Comparison of ENCODE assay signal across 11 cellular contexts in the genomic region with DNA sequence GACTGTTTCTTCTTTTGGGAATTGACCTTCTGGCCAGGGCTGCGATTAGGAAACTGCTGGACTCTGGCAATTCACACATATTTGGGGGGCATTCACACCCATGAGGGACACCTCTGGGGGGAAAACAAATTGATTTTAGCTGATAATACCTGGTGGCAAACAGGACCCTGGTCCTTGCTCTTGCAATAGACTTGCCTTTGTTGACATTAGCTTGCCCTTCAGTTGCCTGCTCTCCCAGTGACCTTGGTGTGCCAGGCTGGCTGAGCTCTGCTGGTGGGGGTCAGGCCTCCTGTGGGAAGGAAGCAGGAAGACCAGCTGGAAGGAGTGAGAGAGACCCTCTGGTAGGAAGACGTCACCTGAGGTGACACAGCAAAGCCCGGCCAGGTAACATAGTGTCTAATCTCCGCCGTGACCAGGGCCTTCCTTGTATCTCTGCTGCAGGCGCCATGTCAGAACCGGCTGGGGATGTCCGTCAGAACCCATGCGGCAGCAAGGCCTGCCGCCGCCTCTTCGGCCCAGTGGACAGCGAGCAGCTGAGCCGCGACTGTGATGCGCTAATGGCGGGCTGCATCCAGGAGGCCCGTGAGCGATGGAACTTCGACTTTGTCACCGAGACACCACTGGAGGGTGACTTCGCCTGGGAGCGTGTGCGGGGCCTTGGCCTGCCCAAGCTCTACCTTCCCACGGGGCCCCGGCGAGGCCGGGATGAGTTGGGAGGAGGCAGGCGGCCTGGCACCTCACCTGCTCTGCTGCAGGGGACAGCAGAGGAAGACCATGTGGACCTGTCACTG. TPM values are rescaled to one million over a fixed set of nuclear protein-coding genes. Genes with fewer than 3 reads are reported as not detected.
DNase-seq lines count a peak whose midpoint lies in the region; ATAC-seq and TF ChIP-seq lines count a peak whose summit lies in the region.
"Had no signal": no experiment of that assay in that cellular context is flagged by ENCODE, and none has a peak within 500 bp of the region (broad histone marks: within the 10 kb centered on the region; RNA-seq: fewer than 3 reads in every experiment).

No MANE protein-coding gene starts in this region.

- H3K36me3 Mint-ChIP-seq in stimulated activated naive CD8-positive, alpha-beta T cell treated with anti-CD3 and anti-CD28 coated beads, Interleukin-15, Interleukin-2, amounts not matched to agents 100 ng/mL and 50 ng/mL, for 24 hours (ENCODE audit: low read depth), result peaks cover 36% of the 10 kb centered on the region
- peaks cover 37% of the 10 kb centered on the region for H3K36me3 Mint-ChIP-seq in WTC11

- no peak for ATAC-seq in stimulated activated naive CD8-positive, alpha-beta T cell treated with anti-CD3 and anti-CD28 coated beads, Interleukin-15, Interleukin-2, amounts not matched to agents 100 U/mL and 50 U/mL, for 24 hours
- ATAC-seq in WTC11, result no peak
- ATAC-seq in GM19455 (IDR thresholded peaks at IDR 0.05; ENCODE audit: unreplicated experiment), result no peak
- no peak for ATAC-seq in HG03108 (IDR thresholded peaks at IDR 0.05; ENCODE audit: unreplicated experiment)

- POLR2A ChIA-PET in WTC11 (lab: Charles Lee), result no interaction called here

- H3K9me3 Mint-ChIP-seq in stimulated activated naive CD8-positive, alpha-beta T cell treated with anti-CD3 and anti-CD28 coated beads, Interleukin-15, Interleukin-2, amounts not matched to agents 100 ng/mL and 50 ng/mL, for 24 hours, result no peaks in the 10 kb centered on the region
- no peaks in the 10 kb centered on the region for H3K9me3 Mint-ChIP-seq in WTC11

- H3K27ac Mint-ChIP-seq in stimulated activated naive CD8-positive, alpha-beta T cell treated with anti-CD3 and anti-CD28 coated beads, Interleukin-15, Interleukin-2, amounts not matched to agents 100 ng/mL and 50 ng/mL, for 24 hours, result peak overlapping the region; percentile 87
- H3K27ac Mint-ChIP-seq in WTC11, result 0 out of 2 replicates have a peak overlapping the region, but pooled peaks have one; percentile 60

- no peak for DNase-seq in stimulated activated naive CD8-positive, alpha-beta T cell treated with anti-CD3 and anti-CD28 coated beads, Interleukin-15, Interleukin-2, amounts not matched to agents 100 U/mL and 50 U/mL, for 24 hours
- DNase-seq in WTC11 (ENCODE audit: low spot score) (no peak), NCI-H446 (lab: John Stamatoyannopoulos, UW) (no peak), hypothalamus (lab: John Stamatoyannopoulos, UW) (no peak)
- DNase-seq: activated T-cell treated with anti-CD3 and anti-CD28 coated beads for 4 hours; NCI-H446 treated with DMSO at 0.1 percent for 48 hours; stimulated activated CD4-positive, alpha-beta T cell treated with anti-CD3 and anti-CD28 coated beads, Interleukin-1b, Interleukin-23, amount 100 ng/mL, for 48 hours had no signal

- H3K4me3 Mint-ChIP-seq in stimulated activated naive CD8-positive, alpha-beta T cell treated with anti-CD3 and anti-CD28 coated beads, Interleukin-15, Interleukin-2, amounts not matched to agents 100 ng/mL and 50 ng/mL, for 24 hours, result no peak overlapping the region
- no peak overlapping the region for H3K4me3 Mint-ChIP-seq in WTC11

- no peaks in the 10 kb centered on the region for H3K27me3 Mint-ChIP-seq in stimulated activated naive CD8-positive, alpha-beta T cell treated with anti-CD3 and anti-CD28 coated beads, Interleukin-15, Interleukin-2, amounts not matched to agents 100 ng/mL and 50 ng/mL, for 24 hours
- H3K27me3 Mint-ChIP-seq in WTC11 (ENCODE audit: low read depth), result peaks cover 21% of the 10 kb centered on the region

- H3K4me1 ChIP-seq in liver (ENCODE audit: control insufficient read depth in 4 of 4, insufficient read depth in 4 of 4, low read length in 3 of 4), result peaks cover 14 to 42% (median 29%) of the 10 kb centered on the region in 4 donors

- no peak overlapping the region for H3K4me3 ChIP-seq in liver (ENCODE audit: low read depth in 1 of 3, low read length in 3 of 3)

- CTCF ChIA-PET in WTC11 (lab: Charles Lee), result no interaction called here

- H3K9me3 ChIP-seq in liver (ENCODE audit: control insufficient read depth in 4 of 4, low read length in 3 of 4), result no peaks in the 10 kb centered on the region

- WGBS in liver, result 89% methylated on average over 29 of the region's 29 CpGs

- no peak for TF ChIP-seq CTCF in WTC11 (IDR thresholded peaks at IDR 0.05)
- TF ChIP-seq CTCF in liver (IDR thresholded peaks at IDR 0.05; ENCODE audit: low read depth, low read length, missing input control), result no peak

- no peak overlapping the region for H3K27ac ChIP-seq in liver (ENCODE audit: low read depth in 1 of 2, low read length in 2 of 2)

- H3K9ac ChIP-seq in liver (ENCODE audit: low read depth in 1 of 2, low read length in 2 of 2), result no peak overlapping the region

- H3K27me3 ChIP-seq in liver (ENCODE audit: control insufficient read depth in 4 of 4, insufficient read depth in 4 of 4, low read length in 3 of 4), result no peaks in the 10 kb centered on the region

- H3K4me1 Mint-ChIP-seq in stimulated activated naive CD8-positive, alpha-beta T cell treated with anti-CD3 and anti-CD28 coated beads, Interleukin-15, Interleukin-2, amounts not matched to agents 100 ng/mL and 50 ng/mL, for 24 hours (ENCODE audit: low read depth), result peaks cover 50% of the 10 kb centered on the region
- H3K4me1 Mint-ChIP-seq in WTC11, result peaks cover 23% of the 10 kb centered on the region

- peak; percentile 14 to 36 for TF ChIP-seq RAD21 in liver (IDR thresholded peaks at IDR 0.05)

- peaks cover 14 to 31% (median 22%) of the 10 kb centered on the region in 4 donors for H3K36me3 ChIP-seq in liver (ENCODE audit: control insufficient read depth in 4 of 4, insufficient read depth in 3 of 4, low read depth in 1 of 4, low read length in 3 of 4)

TF ChIP-seq in WTC11, 78 proteins besides CTCF, POLR2A, EP300 and RAD21 (continues in another document):
- peak; percentile 71 for TF ChIP-seq GABPB1 (CRISPR knock-in tag; IDR thresholded peaks at IDR 0.05)
- TF ChIP-seq, protein P1, sequence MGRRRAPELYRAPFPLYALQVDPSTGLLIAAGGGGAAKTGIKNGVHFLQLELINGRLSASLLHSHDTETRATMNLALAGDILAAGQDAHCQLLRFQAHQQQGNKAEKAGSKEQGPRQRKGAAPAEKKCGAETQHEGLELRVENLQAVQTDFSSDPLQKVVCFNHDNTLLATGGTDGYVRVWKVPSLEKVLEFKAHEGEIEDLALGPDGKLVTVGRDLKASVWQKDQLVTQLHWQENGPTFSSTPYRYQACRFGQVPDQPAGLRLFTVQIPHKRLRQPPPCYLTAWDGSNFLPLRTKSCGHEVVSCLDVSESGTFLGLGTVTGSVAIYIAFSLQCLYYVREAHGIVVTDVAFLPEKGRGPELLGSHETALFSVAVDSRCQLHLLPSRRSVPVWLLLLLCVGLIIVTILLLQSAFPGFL (CRISPR knock-in tag; IDR thresholded peaks at IDR 0.05; ENCODE audit: borderline replicate concordance), result peak; percentile 64; the same call in 1 of the 2 replicates
- TF ChIP-seq, protein P2, sequence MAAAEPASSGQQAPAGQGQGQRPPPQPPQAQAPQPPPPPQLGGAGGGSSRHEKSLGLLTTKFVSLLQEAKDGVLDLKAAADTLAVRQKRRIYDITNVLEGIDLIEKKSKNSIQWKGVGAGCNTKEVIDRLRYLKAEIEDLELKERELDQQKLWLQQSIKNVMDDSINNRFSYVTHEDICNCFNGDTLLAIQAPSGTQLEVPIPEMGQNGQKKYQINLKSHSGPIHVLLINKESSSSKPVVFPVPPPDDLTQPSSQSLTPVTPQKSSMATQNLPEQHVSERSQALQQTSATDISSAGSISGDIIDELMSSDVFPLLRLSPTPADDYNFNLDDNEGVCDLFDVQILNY (CRISPR knock-in tag; IDR thresholded peaks at IDR 0.05), result no peak
- 0 out of 2 replicates have a peak, but pooled peaks have one; percentile 45 for TF ChIP-seq ZNF317 (CRISPR knock-in tag; IDR thresholded peaks at IDR 0.05; ENCODE audit: borderline replicate concordance, low read depth)
- no peak for TF ChIP-seq SOX15 (CRISPR knock-in tag; IDR thresholded peaks at IDR 0.05)
- TF ChIP-seq IRF2 (CRISPR knock-in tag; IDR thresholded peaks at IDR 0.05; ENCODE audit: borderline replicate concordance, low read depth), result no peak

TF ChIP-seq in liver, 16 proteins besides CTCF, POLR2A, EP300 and RAD21 (continues in another document):
- TF ChIP-seq RXRA (IDR thresholded peaks at IDR 0.05), result peak; percentile 92 to 97
- peak in 1 of 2 donors; percentile 72 for TF ChIP-seq JUND (IDR thresholded peaks at IDR 0.05)
- TF ChIP-seq GABPA (IDR thresholded peaks at IDR 0.05 in 1 of 2, conservative IDR thresholded peaks at IDR 0.05 in 1 of 2), result peak in 1 of 2 donors; percentile 25
- peak; percentile 44 for TF ChIP-seq HNF4G (IDR thresholded peaks at IDR 0.05)
- peak; percentile 78 for TF ChIP-seq SP1 (IDR thresholded peaks at IDR 0.05)
- TF ChIP-seq EGR1 (IDR thresholded peaks at IDR 0.05; ENCODE audit: low read depth in 2 of 2), result peak in 1 of 2 donors; percentile 63
- TF ChIP-seq MAX (IDR thresholded peaks at IDR 0.05), result peak; percentile 89
- TF ChIP-seq HNF4A (conservative IDR thresholded peaks at IDR 0.05), result peak; percentile 92 to 93
- peak; percentile 44 for TF ChIP-seq YY1 (IDR thresholded peaks at IDR 0.05)
- TF ChIP-seq, protein P3, sequence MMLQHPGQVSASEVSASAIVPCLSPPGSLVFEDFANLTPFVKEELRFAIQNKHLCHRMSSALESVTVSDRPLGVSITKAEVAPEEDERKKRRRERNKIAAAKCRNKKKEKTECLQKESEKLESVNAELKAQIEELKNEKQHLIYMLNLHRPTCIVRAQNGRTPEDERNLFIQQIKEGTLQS (IDR thresholded peaks at IDR 0.05), result peak; percentile 23
- peak; percentile 96 for TF ChIP-seq FOXA1 (IDR thresholded peaks at IDR 0.05)

RNA-seq across cellular contexts. Expression of gene CDKN1A, which starts 5.3 kb away (rescaled TPM):
- total RNA-seq in WTC11 (2021) (35.9 to 75.1 TPM (median 38.1 TPM) in 3 replicates), liver (10 to 100 TPM in 1 of 2 donors, 1 to 10 TPM in 1; 3.2 to 41.7 TPM)
- 10 to 100 TPM; 15.9 to 25.2 TPM for polyA plus RNA-seq in liver

RNA-seq across cellular contexts. Expression of gene RAB44, which starts 13.8 kb away (rescaled TPM):
- total RNA-seq in WTC11 (2021) (0.07 to 0.11 TPM in 2 of 3 replicates, not detected in the other), liver (1 to 10 TPM in 1 of 2 donors, under 1 TPM in 1; 0.08 to 1.3 TPM)
- under 1 TPM in 1 of 2 donors, not detected in 1; 0.02 TPM for polyA plus RNA-seq in liver
